9 cellular contexts compared by ENCODE assay signal in genomic region chr19:38718747-38719543, GRCh38. TPM values are rescaled to one million over a fixed set of nuclear protein-coding genes. Genes with fewer than 3 reads are reported as not detected.
DNase-seq lines count a peak whose midpoint lies in the region; ATAC-seq and TF ChIP-seq lines count a peak whose summit lies in the region.
"Had no signal": no experiment of that assay in that cellular context is flagged by ENCODE, and none has a peak within 500 bp of the region (broad histone marks: within the 10 kb centered on the region; RNA-seq: fewer than 3 reads in every experiment).

No MANE protein-coding gene starts in this region.

- H3K9me3 ChIP-seq in heart right ventricle: no peaks in the 10 kb centered on the region

- H3K4me3 ChIP-seq in heart right ventricle (no peak overlapping the region), retinal pigment epithelial cell (ENCODE audit: low read length) (no peak overlapping the region)

- H3K27ac ChIP-seq in angular gyrus (ENCODE audit: low read depth, low read length) (peak overlapping the region; percentile 98), heart right ventricle (peak overlapping the region; percentile 58 to 93 (median 89))

- DNase-seq in GM03348 (ENCODE audit: low spot score): peak; percentile 50
- DNase-seq in heart right ventricle: peak; percentile 70 to 80
- DNase-seq in retinal pigment epithelial cell (ENCODE audit: low read depth): peak; percentile 71
- no peak for DNase-seq in immature natural killer cell
- DNase-seq in COR-L47 (lab: John Stamatoyannopoulos, UW): no peak
- DNase-seq in stimulated activated CD8-positive, alpha-beta memory T cell treated with anti-CD3 and anti-CD28 coated beads, Interleukin-4, amount 100 ng/mL, for 48 hours: no peak
- DNase-seq: NCI-H510A had no signal

- H3K36me3 ChIP-seq in heart right ventricle: peaks cover 3 to 100% (median 86%) of the 10 kb centered on the region in 9 donors

- peaks cover 0 to 6% (median 0%) of the 10 kb centered on the region in 3 donors for H3K36me3 Mint-ChIP-seq in immature natural killer cell

- peak overlapping the region in 1 of 6 donors; percentile 58 for H3K27ac Mint-ChIP-seq in immature natural killer cell

- H3K4me1 ChIP-seq in heart right ventricle: peaks cover 45 to 98% (median 76%) of the 10 kb centered on the region in 9 donors

- peaks cover 0 to 6% (median 0%) of the 10 kb centered on the region in 3 donors for H3K27me3 Mint-ChIP-seq in immature natural killer cell (ENCODE audit: low read depth in 3 of 3)

- H3K4me3 Mint-ChIP-seq in immature natural killer cell: no peak overlapping the region

- intact Hi-C loops in heart right ventricle (cut with DNase I): loop anchor here in 1 of 10 donors (5.0 kb wide), 1 partner anchor 67 kb away; no protein-coding TSS in a partner anchor

- no peaks in the 10 kb centered on the region for H3K27me3 ChIP-seq in heart right ventricle

- H3K4me1 Mint-ChIP-seq in immature natural killer cell: peaks cover 0 to 3% of the 10 kb centered on the region in 2 donors

- WGBS in heart right ventricle, 2 donors: 37 to 49% methylated on average over 24 of the region's 24 CpGs

- ATAC-seq in heart right ventricle (peak; percentile 17 to 57 (median 38)), GM19324 (IDR thresholded peaks at IDR 0.05; ENCODE audit: low FRiP score, unreplicated experiment) (no peak)

- H3K9me3 Mint-ChIP-seq in immature natural killer cell: no peaks in the 10 kb centered on the region

- TF ChIP-seq CTCF in heart right ventricle (IDR thresholded peaks at IDR 0.05): peak; percentile 13 to 62 (median 39)
- peak; percentile 52 for TF ChIP-seq CTCF in retinal pigment epithelial cell (conservative IDR thresholded peaks at IDR 0.05; ENCODE audit: low read depth, low read length)

RNA-seq across cellular contexts. Expression of gene CAPN12, which starts 25.3 kb away (rescaled TPM):
- total RNA-seq in heart right ventricle: 1 to 10 TPM in 2 of 10 donors, under 1 TPM in 8; 0.15 to 1.5 (median 0.59) TPM
- 1 to 10 TPM; 1.1 to 3.6 TPM for polyA plus RNA-seq in heart right ventricle
- polyA plus RNA-seq in immature natural killer cell: 10 to 100 TPM; 25.7 to 72.8 (median 55.1) TPM

RNA-seq across cellular contexts. Expression of gene LGALS7, which starts 54.4 kb away (rescaled TPM):
- not detected for total RNA-seq in heart right ventricle
- polyA plus RNA-seq in heart right ventricle: not detected
- not detected for polyA plus RNA-seq in immature natural killer cell

Comparison
In these comparisons a context has a peak if more than half of its experiments do, and no peak if none do; other contexts are left out.
1. DNase-seq: peak in GM03348 (single experiment), heart right ventricle (2 of 2) and retinal pigment epithelial cell (single experiment); none in immature natural killer cell (0 of 3), COR-L47 (single experiment) and stimulated activated CD8-positive, alpha-beta memory T cell treated with anti-CD3 and anti-CD28 coated beads, Interleukin-4, amount 100 ng/mL, for 48 hours (single experiment).
2. RNA of gene CAPN12, which starts 25.3 kb away (polyA plus RNA-seq): 25.7 to 72.8 TPM in immature natural killer cell; 1.1 to 3.6 TPM in heart right ventricle; every median in the first group is over 4 times any median in the second.